Comparison of ENCODE assay signal across 24 cellular contexts in genomic region chr18:22507055-22507454, GRCh38.
A peak's percentile ranks its signal among the peaks of the same experiment; 100 is the strongest.
DNase-seq lines count a peak whose midpoint lies in the region; ATAC-seq, FAIRE-seq and TF ChIP-seq lines count a peak whose summit lies in the region.
"Had no signal": no experiment of that assay in that cellular context is flagged by ENCODE, and none has a peak within 500 bp of the region (broad histone marks: within the 10 kb centered on the region; RNA-seq: fewer than 3 reads in every experiment).

No MANE protein-coding gene starts in this region.

- no peak overlapping the region for H2BK5ac ChIP-seq in H1 (ENCODE audit: low read depth, low read length)

- no peak overlapping the region for H2AK5ac ChIP-seq in H1 (ENCODE audit: low read depth, low read length)

- no peak overlapping the region for H2BK15ac ChIP-seq in H1 (ENCODE audit: low read length)

- no peaks in the 10 kb centered on the region; the same call in none of the 2 replicates for H3K4me1 ChIP-seq in HEK293 (ENCODE audit: control insufficient read depth, insufficient read depth, low read length)
- H3K4me1 ChIP-seq in K562 (replicated peaks in 1 of 2; ENCODE audit: control insufficient read depth in 2 of 2, insufficient read depth in 2 of 2, low read length in 2 of 2): 0 out of 5 replicates have a peak, but pooled peaks cover 0 to 6% of the 10 kb centered on the region in 2 experiments
- H3K4me1 ChIP-seq in H1 (replicated peaks in 1 of 4; ENCODE audit: control insufficient read depth in 3 of 4, insufficient read depth in 4 of 4, low read length in 3 of 4): no peaks in the 10 kb centered on the region
- H3K4me1 ChIP-seq in osteoblast (ENCODE audit: insufficient read depth, low read length): peaks cover 14% of the 10 kb centered on the region
- H3K4me1 ChIP-seq in endodermal cell (ENCODE audit: control insufficient read depth, insufficient read depth, low read length): no peaks in the 10 kb centered on the region
- H3K4me1 ChIP-seq: BLaER1 treated with 17β-estradiol and CSF1 and Interleukin-3, amounts not matched to agents 10 nM and 100 nM; Caco-2 had no signal

- H3K9me3 Mint-ChIP-seq in activated naive CD8-positive, alpha-beta T cell treated with anti-CD3 and anti-CD28 coated beads, Interleukin-2, amount 50 U/mL, for 24 hours: no peaks in the 10 kb centered on the region
- H3K9me3 Mint-ChIP-seq in endodermal cell: no peaks in the 10 kb centered on the region
- H3K9me3 Mint-ChIP-seq: CD4-positive, alpha-beta T cell; CD8-positive, alpha-beta T cell had no signal

- H4K5ac ChIP-seq in H1 (ENCODE audit: insufficient read length, low read depth, low read length): no peak overlapping the region

- no TSS peak for BruUV-seq in K562 (replicated peaks; lab: Mats Ljungman, UMichigan)

- H3K4ac ChIP-seq in H1 (replicated peaks; ENCODE audit: insufficient read length, low read depth, low read length): no peak overlapping the region

- no peaks in the 10 kb centered on the region for H3K9me3 ChIP-seq in HEK293 (ENCODE audit: control insufficient read depth, insufficient read depth, low read depth, low read length)
- no peaks in the 10 kb centered on the region for H3K9me3 ChIP-seq in K562 (replicated peaks; ENCODE audit: control insufficient read depth, insufficient read depth, low read depth, low read length)
- no peaks in the 10 kb centered on the region for H3K9me3 ChIP-seq in H1 (ENCODE audit: insufficient read depth in 2 of 2, low read depth in 1 of 2, low read length in 1 of 2)
- no peaks in the 10 kb centered on the region for H3K9me3 ChIP-seq in osteoblast (ENCODE audit: low read depth, low read length)
- no peaks in the 10 kb centered on the region for H3K9me3 ChIP-seq in endodermal cell (ENCODE audit: control insufficient read depth, low read length)
- H3K9me3 ChIP-seq: A549; BLaER1 treated with 17β-estradiol and CSF1 and Interleukin-3, amounts not matched to agents 10 nM and 100 nM; Caco-2 had no signal

- no peak overlapping the region for H3K9ac ChIP-seq in K562 (ENCODE audit: insufficient read depth in 1 of 2, low read depth in 2 of 2, low read length in 2 of 2)
- H3K9ac ChIP-seq in H1 (replicated peaks in 1 of 4; ENCODE audit: extremely low read depth in 1 of 4, low read depth in 3 of 4, low read length in 3 of 4): no peak overlapping the region
- no peak overlapping the region for H3K9ac ChIP-seq in endodermal cell (ENCODE audit: extremely low read depth, low read length, poor library complexity, severe bottlenecking)
- H3K9ac ChIP-seq: BLaER1 treated with 17β-estradiol and CSF1 and Interleukin-3, amounts not matched to agents 10 nM and 100 nM had no signal

- H3K56ac ChIP-seq in H1 (replicated peaks; ENCODE audit: insufficient read length, low read depth, low read length): no peak overlapping the region

- H3K14ac ChIP-seq in H1 (ENCODE audit: insufficient read length): no peak overlapping the region

- no peak overlapping the region for H3K27ac ChIP-seq in HEK293 (ENCODE audit: extremely low read depth, low read depth, low read length)
- H3K27ac ChIP-seq in K562 (ENCODE audit: extremely low read depth, low read depth, low read length): no peak overlapping the region
- no peak overlapping the region for H3K27ac ChIP-seq in H1 (ENCODE audit: low read depth, low read length)
- H3K27ac ChIP-seq in osteoblast (ENCODE audit: low read depth, low read length): no peak overlapping the region
- no peak overlapping the region for H3K27ac ChIP-seq in endodermal cell (ENCODE audit: low read depth, low read length)
- H3K27ac ChIP-seq: 22Rv1; A549; BLaER1 treated with 17β-estradiol and CSF1 and Interleukin-3, amounts not matched to agents 10 nM and 100 nM; C4-2B had no signal

- intact Hi-C loops in K562 (cut with micrococcal nuclease): no loop called here

- no peak overlapping the region for H3K23ac ChIP-seq in H1 (ENCODE audit: insufficient read length)

- H3K4me1 Mint-ChIP-seq in activated naive CD8-positive, alpha-beta T cell treated with anti-CD3 and anti-CD28 coated beads, Interleukin-2, amount 50 U/mL, for 24 hours: no peaks in the 10 kb centered on the region
- peaks cover 8% of the 10 kb centered on the region for H3K4me1 Mint-ChIP-seq in endodermal cell
- H3K4me1 Mint-ChIP-seq: B cell had no signal

- POLR2A ChIA-PET in HEK293 (lab: Yijun Ruan, JAX) (no interaction called here), K562 (lab: Yijun Ruan, JAX) (no interaction called here), H1 (lab: Charles Lee; ENCODE audit: partially characterized antibody) (no interaction called here)

- H3K79me1 ChIP-seq in H1 (ENCODE audit: low read depth, low read length): no peaks in the 10 kb centered on the region

- no peak overlapping the region for H2BK20ac ChIP-seq in H1 (ENCODE audit: low read length)

- no peak overlapping the region for H4K8ac ChIP-seq in H1 (ENCODE audit: extremely low read depth, insufficient read depth, low read length)

- ATAC-seq in K562 (no peak), HG03039 (IDR thresholded peaks at IDR 0.05; ENCODE audit: unreplicated experiment) (no peak), HG03045 (IDR thresholded peaks at IDR 0.05; ENCODE audit: unreplicated experiment) (no peak)
- ATAC-seq in activated naive CD8-positive, alpha-beta T cell treated with anti-CD3 and anti-CD28 coated beads, Interleukin-2, amount 50 U/mL, for 24 hours: no peak
- ATAC-seq: A549; CD8-positive, alpha-beta T cell had no signal

- no peak for TF ChIP-seq EP300 in K562 (IDR thresholded peaks at IDR 0.05; ENCODE audit: low read length)
- no peak for TF ChIP-seq EP300 in H1 (IDR thresholded peaks at IDR 0.05; ENCODE audit: borderline replicate concordance in 1 of 2, low read depth in 2 of 2, low read length in 2 of 2)

- H3K27ac Mint-ChIP-seq in activated naive CD8-positive, alpha-beta T cell treated with anti-CD3 and anti-CD28 coated beads, Interleukin-2, amount 50 U/mL, for 24 hours: no peak overlapping the region
- H3K27ac Mint-ChIP-seq in endodermal cell: no peak overlapping the region
- H3K27ac Mint-ChIP-seq: B cell; CD4-positive, alpha-beta T cell; CD8-positive, alpha-beta T cell had no signal

- CTCF ChIA-PET in HEK293 (lab: Yijun Ruan, JAX) (interaction anchor here (0.6 kb wide), 1 partner anchor 281 kb away, joined by 4 read pairs; no protein-coding TSS in a partner anchor), K562 (lab: Yijun Ruan, JAX; ENCODE audit: low intra/inter-chr PET ratio) (no interaction called here), H1 (lab: Charles Lee; ENCODE audit: partially characterized antibody) (no interaction called here)

- H4K20me1 ChIP-seq in K562 (replicated peaks; ENCODE audit: control insufficient read depth, insufficient read depth, low read length) (no peaks in the 10 kb centered on the region), H1 (replicated peaks in 1 of 2; ENCODE audit: control insufficient read depth in 1 of 2, insufficient read depth in 2 of 2, low read length in 2 of 2) (no peaks in the 10 kb centered on the region), osteoblast (ENCODE audit: insufficient read depth, low read length) (no peaks in the 10 kb centered on the region)
- H4K20me1 ChIP-seq: BLaER1 treated with 17β-estradiol and CSF1 and Interleukin-3, amounts not matched to agents 10 nM and 100 nM had no signal

- H3K36me3 ChIP-seq in HEK293 (ENCODE audit: control insufficient read depth in 2 of 2, insufficient read depth in 1 of 2, low read length in 2 of 2) (no peaks in the 10 kb centered on the region), K562 (ENCODE audit: control insufficient read depth, insufficient read depth, low read length) (no peaks in the 10 kb centered on the region), H1 (ENCODE audit: control insufficient read depth in 2 of 4, insufficient read depth in 4 of 4, low read length in 3 of 4) (no peaks in the 10 kb centered on the region), osteoblast (ENCODE audit: insufficient read depth, low read length) (no peaks in the 10 kb centered on the region), endodermal cell (ENCODE audit: control insufficient read depth, insufficient read depth, low read length) (no peaks in the 10 kb centered on the region)
- H3K36me3 ChIP-seq: BLaER1 treated with 17β-estradiol and CSF1 and Interleukin-3, amounts not matched to agents 10 nM and 100 nM had no signal

- H3K4me3 ChIP-seq in HEK293 (ENCODE audit: low read depth, low read length) (no peak overlapping the region), K562 (no peak overlapping the region), H1 (ENCODE audit: extremely low read depth in 1 of 4, insufficient read depth in 2 of 4, low read depth in 3 of 4, low read length in 4 of 4) (no peak overlapping the region), osteoblast (ENCODE audit: insufficient read depth, low read length) (no peak overlapping the region), endodermal cell (ENCODE audit: low read length) (no peak overlapping the region)
- H3K4me3 ChIP-seq: A549; BLaER1 treated with 17β-estradiol and CSF1 and Interleukin-3, amounts not matched to agents 10 nM and 100 nM had no signal

- TF ChIP-seq POLR2A in K562 (conservative IDR thresholded peaks at IDR 0.05) (no peak), H1 (IDR thresholded peaks at IDR 0.05; ENCODE audit: control extremely low read depth in 1 of 2, low read depth in 2 of 2, low read length in 2 of 2) (no peak)

- H3K9me1 ChIP-seq in K562 (ENCODE audit: control insufficient read depth, insufficient read depth, low read length): no peaks in the 10 kb centered on the region

- peak overlapping the region; percentile 60 for H2AFZ ChIP-seq in K562 (ENCODE audit: low read depth, low read length)
- 0 out of 2 replicates have a peak overlapping the region, but pooled peaks have one; percentile 10 for H2AFZ ChIP-seq in H1 (ENCODE audit: low read length)
- peak overlapping the region; percentile 42 for H2AFZ ChIP-seq in osteoblast (ENCODE audit: low read length)

- no peaks in the 10 kb centered on the region for H3K36me3 Mint-ChIP-seq in activated naive CD8-positive, alpha-beta T cell treated with anti-CD3 and anti-CD28 coated beads, Interleukin-2, amount 50 U/mL, for 24 hours (ENCODE audit: low read depth)
- no peaks in the 10 kb centered on the region for H3K36me3 Mint-ChIP-seq in endodermal cell (ENCODE audit: low read depth)
- H3K36me3 Mint-ChIP-seq: CD8-positive, alpha-beta T cell had no signal

- no peaks in the 10 kb centered on the region for H3K27me3 ChIP-seq in K562 (ENCODE audit: control insufficient read depth in 2 of 2, insufficient read depth in 2 of 2, low read length in 2 of 2)
- no peaks in the 10 kb centered on the region for H3K27me3 ChIP-seq in H1 (replicated peaks in 1 of 4; ENCODE audit: control insufficient read depth in 3 of 4, extremely low read depth in 1 of 4, insufficient read depth in 3 of 4, low read length in 3 of 4)
- no peaks in the 10 kb centered on the region for H3K27me3 ChIP-seq in osteoblast (ENCODE audit: insufficient read depth, low read length)
- no peaks in the 10 kb centered on the region for H3K27me3 ChIP-seq in endodermal cell (ENCODE audit: control insufficient read depth, insufficient read depth, low read length, poor library complexity, severe bottlenecking)
- H3K27me3 ChIP-seq: BLaER1 treated with 17β-estradiol and CSF1 and Interleukin-3, amounts not matched to agents 10 nM and 100 nM had no signal

- TF ChIP-seq RAD21 in K562 (CRISPR knock-in tag; conservative IDR thresholded peaks at IDR 0.05 in 1 of 2, IDR thresholded peaks at IDR 0.05 in 1 of 2) (no peak), H1 (IDR thresholded peaks at IDR 0.05 in 1 of 2, conservative IDR thresholded peaks at IDR 0.05 in 1 of 2; ENCODE audit: low read depth in 2 of 2, low read length in 2 of 2) (no peak)

- H2BK120ac ChIP-seq in H1 (replicated peaks; ENCODE audit: low read depth, low read length): no peak overlapping the region

- TF ChIP-seq CTCF in HEK293 (tag by site-specific recombination; IDR thresholded peaks at IDR 0.05) (no peak), K562 (IDR thresholded peaks at IDR 0.05 in 2 of 3, conservative IDR thresholded peaks at IDR 0.05 in 1 of 3; ENCODE audit: insufficient read depth in 2 of 3, low read depth in 1 of 3, low read length in 3 of 3) (no peak), H1 (IDR thresholded peaks at IDR 0.05; ENCODE audit: control extremely low read depth in 1 of 3, insufficient read depth in 1 of 3, low read depth in 1 of 3, low read length in 3 of 3) (no peak), osteoblast (IDR thresholded peaks at IDR 0.05; ENCODE audit: extremely low read depth, low read depth, low read length) (no peak), endodermal cell (conservative IDR thresholded peaks at IDR 0.05) (no peak)

- H3K79me2 ChIP-seq in K562 (ENCODE audit: control insufficient read depth, insufficient read depth, low read length) (no peaks in the 10 kb centered on the region), H1 (ENCODE audit: control insufficient read depth in 1 of 2, insufficient read depth in 2 of 2, low read length in 2 of 2) (no peaks in the 10 kb centered on the region), osteoblast (ENCODE audit: insufficient read depth, low read length) (no peaks in the 10 kb centered on the region)

- peaks cover 2% of the 10 kb centered on the region; the same call in 1 of the 2 replicates for H3K23me2 ChIP-seq in H1 (ENCODE audit: low read depth, low read length)

- DNase-seq in K562 (ENCODE audit: extremely low read depth in 1 of 4, low spot score in 3 of 4): no peak
- no peak for DNase-seq in H1 (ENCODE audit: low read depth in 1 of 2, low spot score in 2 of 2)
- DNase-seq in osteoblast (ENCODE audit: insufficient read length, low spot score, missing footprints): no peak
- no peak for DNase-seq in activated naive CD8-positive, alpha-beta T cell treated with anti-CD3 and anti-CD28 coated beads, Interleukin-2, amount 50 U/mL, for 24 hours
- DNase-seq in endodermal cell: no peak
- DNase-seq: AML-193; Caco-2; Calu3; CD4-positive, alpha-beta T cell; CD8-positive, alpha-beta T cell; DMS79 treated with DMSO at 0.1 percent for 48 hours; GF-D8 had no signal

- 7% methylated on average over 2 of the region's 2 CpGs for WGBS in K562 (ENCODE audit: insufficient coverage, low coverage, missing lambda C conversion rate)
- 89% methylated on average over 2 of the region's 2 CpGs; no CpG with 5 or more reads in 1 of the 2 experiments for WGBS in H1 (ENCODE audit: extremely low coverage in 1 of 2, insufficient coverage in 1 of 2, insufficient read length in 1 of 2, insufficient replicate concordance in 2 of 2, low coverage in 1 of 2, low lambda C conversion rate in 2 of 2, missing lambda C conversion rate in 1 of 2), 2 experiments
- WGBS in endodermal cell (ENCODE audit: insufficient coverage in 1 of 2, insufficient read length in 1 of 2), 2 experiments: 89 to 93% methylated on average over 1 of the region's 2 CpGs

- no peak overlapping the region for H2BK12ac ChIP-seq in H1 (ENCODE audit: low read depth, low read length)

- in situ Hi-C loops in K562 (cut with MboI): no loop called here

- no peak overlapping the region for H4K91ac ChIP-seq in H1 (replicated peaks; ENCODE audit: insufficient read length, low read length)

- H3K4me3 Mint-ChIP-seq in activated naive CD8-positive, alpha-beta T cell treated with anti-CD3 and anti-CD28 coated beads, Interleukin-2, amount 50 U/mL, for 24 hours: no peak overlapping the region
- no peak overlapping the region for H3K4me3 Mint-ChIP-seq in endodermal cell
- H3K4me3 Mint-ChIP-seq: B cell; CD4-positive, alpha-beta T cell; CD8-positive, alpha-beta T cell had no signal

- peaks cover 2% of the 10 kb centered on the region for H3K27me3 Mint-ChIP-seq in activated naive CD8-positive, alpha-beta T cell treated with anti-CD3 and anti-CD28 coated beads, Interleukin-2, amount 50 U/mL, for 24 hours
- no peaks in the 10 kb centered on the region for H3K27me3 Mint-ChIP-seq in endodermal cell (ENCODE audit: insufficient read depth)
- H3K27me3 Mint-ChIP-seq: B cell; CD4-positive, alpha-beta T cell had no signal

- no peak overlapping the region for H3K4me2 ChIP-seq in K562 (ENCODE audit: insufficient read depth, low read length)
- no peak overlapping the region for H3K4me2 ChIP-seq in H1 (ENCODE audit: insufficient read depth in 1 of 2, low read depth in 2 of 2, low read length in 2 of 2)
- no peak overlapping the region for H3K4me2 ChIP-seq in osteoblast (ENCODE audit: insufficient read depth, low read length)
- H3K4me2 ChIP-seq: A549; BLaER1 treated with 17β-estradiol and CSF1 and Interleukin-3, amounts not matched to agents 10 nM and 100 nM had no signal

- no peak overlapping the region for H3K18ac ChIP-seq in H1 (ENCODE audit: extremely low read depth, low read length)

- FAIRE-seq in K562 (lab: Jason Lieb, UNC) (no peak), H1 (lab: Jason Lieb, UNC) (no peak)
- FAIRE-seq: A549, D721Med, G401.6, GM12891, GM19239 had no signal

Comparison
In these comparisons a context has a peak if more than half of its experiments do, and no peak if none do; other contexts are left out.
1. H2AFZ ChIP-seq: peak in every context shown above with its lines; median percentile 60 in K562; 42 in osteoblast; 10 in H1.